Comparison of ENCODE assay signal across 7 cellular contexts in genomic region chr15:32196206-32196605, GRCh38.
A peak's percentile ranks its signal among the peaks of the same experiment; 100 is the strongest.
DNase-seq lines count a peak whose midpoint lies in the region; ATAC-seq, FAIRE-seq and TF ChIP-seq lines count a peak whose summit lies in the region.
"Not testable (repeated sequence)": the region's sequence is repeated elsewhere in the genome, so short reads cannot be mapped to it uniquely, and the experiment has no call there.

No MANE protein-coding gene starts in this region.

- not testable (repeated sequence) for H3K4me3 ChIP-seq in K562

- not testable (repeated sequence) for H3K79me2 ChIP-seq in K562 (ENCODE audit: control insufficient read depth, insufficient read depth, low read length)

- peak; percentile 80 for FAIRE-seq in GM12892 (lab: Jason Lieb, UNC)
- peak; percentile 26 for FAIRE-seq in K562 (lab: Jason Lieb, UNC)

- TF ChIP-seq RAD21 in K562 (CRISPR knock-in tag; conservative IDR thresholded peaks at IDR 0.05 in 1 of 2, IDR thresholded peaks at IDR 0.05 in 1 of 2), result not testable (repeated sequence)

- H3K9ac ChIP-seq in K562 (ENCODE audit: insufficient read depth in 1 of 2, low read depth in 2 of 2, low read length in 2 of 2), result not testable (repeated sequence)

- intact Hi-C loops in K562 (cut with micrococcal nuclease), result not testable (repeated sequence)

- not testable (repeated sequence) for H3K36me3 ChIP-seq in K562 (ENCODE audit: control insufficient read depth, insufficient read depth, low read length)

- POLR2A ChIA-PET in K562 (lab: Yijun Ruan, JAX), result not testable (repeated sequence)

- H3K27ac ChIP-seq in K562 (ENCODE audit: extremely low read depth, low read depth, low read length), result not testable (repeated sequence)

- not testable (repeated sequence) for TF ChIP-seq CTCF in K562 (IDR thresholded peaks at IDR 0.05 in 2 of 3, conservative IDR thresholded peaks at IDR 0.05 in 1 of 3; ENCODE audit: insufficient read depth in 2 of 3, low read depth in 1 of 3, low read length in 3 of 3)

- H3K9me1 ChIP-seq in K562 (ENCODE audit: control insufficient read depth, insufficient read depth, low read length), result not testable (repeated sequence)

- not testable (repeated sequence) for H3K9me3 ChIP-seq in K562 (replicated peaks; ENCODE audit: control insufficient read depth, insufficient read depth, low read depth, low read length)

- H2AFZ ChIP-seq in K562 (ENCODE audit: low read depth, low read length), result not testable (repeated sequence)

- H3K27me3 ChIP-seq in K562 (ENCODE audit: control insufficient read depth in 2 of 2, insufficient read depth in 2 of 2, low read length in 2 of 2), result not testable (repeated sequence)

- not testable (repeated sequence) for TF ChIP-seq EP300 in K562 (IDR thresholded peaks at IDR 0.05; ENCODE audit: low read length)

- CTCF ChIA-PET in K562 (lab: Yijun Ruan, JAX; ENCODE audit: low intra/inter-chr PET ratio), result not testable (repeated sequence)

- in situ Hi-C loops in K562 (cut with MboI), result not testable (repeated sequence)

- H4K20me1 ChIP-seq in K562 (replicated peaks; ENCODE audit: control insufficient read depth, insufficient read depth, low read length), result not testable (repeated sequence)

- not testable (repeated sequence) for BruUV-seq in K562 (replicated peaks; lab: Mats Ljungman, UMichigan)

- not testable (repeated sequence) for DNase-seq in GM12892 (ENCODE audit: insufficient read length); K562 (ENCODE audit: extremely low read depth in 1 of 4, low spot score in 3 of 4)

- H3K4me1 ChIP-seq in K562 (replicated peaks in 1 of 2; ENCODE audit: control insufficient read depth in 2 of 2, insufficient read depth in 2 of 2, low read length in 2 of 2), result not testable (repeated sequence)

- no CpG with 5 or more reads among the region's 7 CpGs for WGBS in K562 (ENCODE audit: insufficient coverage, low coverage, missing lambda C conversion rate)

- ATAC-seq in GM18519 (IDR thresholded peaks at IDR 0.05; ENCODE audit: low FRiP score, unreplicated experiment), result peak; percentile 66
- peak; percentile 58 for ATAC-seq in GM18909 (IDR thresholded peaks at IDR 0.05; ENCODE audit: poor library complexity, unreplicated experiment)
- peak; percentile 49 for ATAC-seq in GM19467 (IDR thresholded peaks at IDR 0.05; ENCODE audit: unreplicated experiment)
- ATAC-seq in HG02759 (IDR thresholded peaks at IDR 0.05; ENCODE audit: unreplicated experiment), result peak; percentile 60
- peak; percentile 44 for ATAC-seq in HG03520 (IDR thresholded peaks at IDR 0.05; ENCODE audit: unreplicated experiment)
- not testable (repeated sequence) for ATAC-seq in K562

- not testable (repeated sequence) for H3K4me2 ChIP-seq in K562 (ENCODE audit: insufficient read depth, low read length)

- TF ChIP-seq POLR2A in GM12892 (IDR thresholded peaks at IDR 0.05; ENCODE audit: low read depth, low read length); K562 (conservative IDR thresholded peaks at IDR 0.05): not testable (repeated sequence)
